In the genomic region with DNA sequence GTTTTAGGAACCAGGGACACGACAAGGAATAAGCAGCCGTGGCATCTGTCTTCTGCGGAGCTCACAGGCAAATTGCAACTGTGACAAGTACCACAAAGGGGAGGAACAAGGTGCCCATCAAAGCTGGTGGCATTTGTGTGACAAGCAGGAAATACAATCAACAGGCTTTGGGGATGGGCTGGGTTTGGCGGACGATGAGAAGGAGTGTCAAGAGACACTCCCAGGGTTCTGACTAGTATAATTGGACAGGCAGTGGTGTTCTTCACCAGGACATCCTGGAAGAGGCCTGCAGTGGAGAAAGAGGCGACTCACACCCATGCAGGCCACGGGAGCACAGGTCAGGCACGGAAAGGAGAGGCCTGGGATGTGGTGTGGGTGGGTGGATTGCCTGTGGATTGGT, we compare ENCODE assay signal across 16 cellular contexts. TPM values are rescaled to one million over a fixed set of nuclear protein-coding genes. Genes with fewer than 3 reads are reported as not detected.
DNase-seq lines count a peak whose midpoint lies in the region; ATAC-seq and TF ChIP-seq lines count a peak whose summit lies in the region.
"Had no signal": no experiment of that assay in that cellular context is flagged by ENCODE, and none has a peak within 500 bp of the region (broad histone marks: within the 10 kb centered on the region; RNA-seq: fewer than 3 reads in every experiment).

No MANE protein-coding gene starts in this region.

- POLR2A ChIA-PET in activated naive CD8-positive, alpha-beta T cell treated with anti-CD3 and anti-CD28 coated beads, Interleukin-2, amount 10 ng/mL, durations not matched to agents 7 days and 5 days (lab: Charles Lee), result interaction anchor here (1.3 kb wide), 1 partner anchor 57 kb away, joined by 4 read pairs; the partner anchor contains the start of gene GPR55

- H3K36me3 ChIP-seq in KMS-11 (ENCODE audit: insufficient read depth) (no peaks in the 10 kb centered on the region), upper lobe of right lung (no peaks in the 10 kb centered on the region)

- H3K79me2 ChIP-seq in KMS-11 (ENCODE audit: insufficient read depth, low read depth), result no peaks in the 10 kb centered on the region

- no peaks in the 10 kb centered on the region for H3K9me3 ChIP-seq in upper lobe of right lung
- H3K9me3 ChIP-seq: SK-N-SH had no signal

- H3K4me1 Mint-ChIP-seq in activated naive CD8-positive, alpha-beta T cell treated with anti-CD3 and anti-CD28 coated beads, Interleukin-2, amount 10 ng/mL, durations not matched to agents 7 days and 5 days, result peaks cover 69% of the 10 kb centered on the region
- H3K4me1 Mint-ChIP-seq in natural killer cell treated with Interleukin-12 subunit alpha and Interleukin-12 subunit beta and Interleukin-15 and Interleukin-18, amount 100 ng/mL, for 72 hours (ENCODE audit: low read depth in 2 of 2), result peaks cover 36 to 80% of the 10 kb centered on the region in 2 donors

- H3K27me3 Mint-ChIP-seq in activated naive CD8-positive, alpha-beta T cell treated with anti-CD3 and anti-CD28 coated beads, Interleukin-2, amount 10 ng/mL, durations not matched to agents 7 days and 5 days, result no peaks in the 10 kb centered on the region
- H3K27me3 Mint-ChIP-seq in natural killer cell treated with Interleukin-12 subunit alpha and Interleukin-12 subunit beta and Interleukin-15 and Interleukin-18, amount 100 ng/mL, for 72 hours, result peaks cover 16 to 52% of the 10 kb centered on the region in 2 donors

- peak overlapping the region; percentile 64 for H3K27ac ChIP-seq in KMS-11
- H3K27ac ChIP-seq in upper lobe of right lung, result no peak overlapping the region

- no peak for TF ChIP-seq CTCF in KMS-11 (conservative IDR thresholded peaks at IDR 0.05; ENCODE audit: low read depth, low read length)
- no peak for TF ChIP-seq CTCF in upper lobe of right lung (IDR thresholded peaks at IDR 0.05)

- H3K27ac Mint-ChIP-seq in activated naive CD8-positive, alpha-beta T cell treated with anti-CD3 and anti-CD28 coated beads, Interleukin-2, amount 10 ng/mL, durations not matched to agents 7 days and 5 days, result peak overlapping the region; percentile 79
- peak overlapping the region; percentile 24 to 67 for H3K27ac Mint-ChIP-seq in natural killer cell treated with Interleukin-12 subunit alpha and Interleukin-12 subunit beta and Interleukin-15 and Interleukin-18, amount 100 ng/mL, for 72 hours
- H3K27ac Mint-ChIP-seq: GM23338 had no signal

- H3K4me1 ChIP-seq in KMS-11 (ENCODE audit: low read depth, poor library complexity, severe bottlenecking) (peaks cover 99% of the 10 kb centered on the region), upper lobe of right lung (no peaks in the 10 kb centered on the region)

- intact Hi-C loops in upper lobe of right lung (cut with DNase I), result loop anchor here (10.0 kb wide), 2 partner anchors 77 to 157 kb away; no protein-coding TSS in a partner anchor

- H3K9ac ChIP-seq in KMS-11, result no peak overlapping the region; the same call in 1 of the 2 replicates
- H3K9ac ChIP-seq: SK-N-SH had no signal

- H4K20me1 ChIP-seq in KMS-11 (ENCODE audit: insufficient read depth), result no peaks in the 10 kb centered on the region

- H3K9me3 Mint-ChIP-seq in activated naive CD8-positive, alpha-beta T cell treated with anti-CD3 and anti-CD28 coated beads, Interleukin-2, amount 10 ng/mL, durations not matched to agents 7 days and 5 days, result no peaks in the 10 kb centered on the region
- no peaks in the 10 kb centered on the region for H3K9me3 Mint-ChIP-seq in natural killer cell treated with Interleukin-12 subunit alpha and Interleukin-12 subunit beta and Interleukin-15 and Interleukin-18, amount 100 ng/mL, for 72 hours
- H3K9me3 Mint-ChIP-seq: GM23338 had no signal

- no peaks in the 10 kb centered on the region for H3K36me3 Mint-ChIP-seq in activated naive CD8-positive, alpha-beta T cell treated with anti-CD3 and anti-CD28 coated beads, Interleukin-2, amount 10 ng/mL, durations not matched to agents 7 days and 5 days
- H3K36me3 Mint-ChIP-seq in natural killer cell treated with Interleukin-12 subunit alpha and Interleukin-12 subunit beta and Interleukin-15 and Interleukin-18, amount 100 ng/mL, for 72 hours, result peaks cover 5% of the 10 kb centered on the region

- ATAC-seq in activated naive CD8-positive, alpha-beta T cell treated with anti-CD3 and anti-CD28 coated beads, Interleukin-2, amount 10 ng/mL, durations not matched to agents 7 days and 5 days (ENCODE audit: low read depth), result peak; percentile 35
- no peak for ATAC-seq in natural killer cell treated with Interleukin-12 subunit alpha and Interleukin-12 subunit beta and Interleukin-15 and Interleukin-18, amount 100 ng/mL, for 72 hours
- ATAC-seq in upper lobe of right lung, result no peak
- ATAC-seq in HG02678 (IDR thresholded peaks at IDR 0.05; ENCODE audit: unreplicated experiment), result no peak
- ATAC-seq: GM23338, K562, left ventricle myocardium superior, Panc1 had no signal

- peak overlapping the region; percentile 34; the same call in 1 of the 2 replicates for H3K4me2 ChIP-seq in KMS-11
- H3K4me2 ChIP-seq: GM23338, SK-N-SH had no signal

- no peak overlapping the region for H2AFZ ChIP-seq in KMS-11 (ENCODE audit: low read depth)
- H2AFZ ChIP-seq: GM23338 had no signal

- H3K4me3 ChIP-seq in KMS-11 (IDR thresholded peaks at IDR 0.05; ENCODE audit: insufficient read depth, low read depth, low read length) (no peak overlapping the region), upper lobe of right lung (no peak overlapping the region)
- H3K4me3 ChIP-seq: GM23338, K562 had no signal

- DNase-seq in activated T-cell treated with anti-CD3 and anti-CD28 coated beads for 1 hour (ENCODE audit: low read depth), result peak; percentile 11
- DNase-seq in activated T-cell treated with anti-CD3 and anti-CD28 coated beads for 4 hours, result no peak
- no peak for DNase-seq in activated naive CD8-positive, alpha-beta T cell treated with anti-CD3 and anti-CD28 coated beads, Interleukin-2, amount 10 ng/mL, durations not matched to agents 7 days and 5 days
- DNase-seq in natural killer cell treated with Interleukin-12 subunit alpha and Interleukin-12 subunit beta and Interleukin-15 and Interleukin-18, amount 100 ng/mL, for 72 hours (ENCODE audit: low spot score), result no peak
- DNase-seq in dermis blood vessel endothelial cell, result no peak
- no peak for DNase-seq in upper lobe of right lung
- DNase-seq: left ventricle myocardium superior, NCI-H774, posterior cingulate gyrus, SK-N-SH had no signal

- H3K4me3 Mint-ChIP-seq in activated naive CD8-positive, alpha-beta T cell treated with anti-CD3 and anti-CD28 coated beads, Interleukin-2, amount 10 ng/mL, durations not matched to agents 7 days and 5 days, result peak overlapping the region; percentile 56
- peak overlapping the region; percentile 85 for H3K4me3 Mint-ChIP-seq in natural killer cell treated with Interleukin-12 subunit alpha and Interleukin-12 subunit beta and Interleukin-15 and Interleukin-18, amount 100 ng/mL, for 72 hours
- H3K4me3 Mint-ChIP-seq: GM23338 had no signal

- H3K27me3 ChIP-seq in KMS-11 (ENCODE audit: insufficient read depth, low read depth) (no peaks in the 10 kb centered on the region), upper lobe of right lung (peaks cover 6% of the 10 kb centered on the region)

RNA-seq across cellular contexts. Expression of gene SPATA3, which starts 14.2 kb away (rescaled TPM):
- total RNA-seq in activated naive CD8-positive, alpha-beta T cell treated with anti-CD3 and anti-CD28 coated beads, Interleukin-2, amount 10 ng/mL, durations not matched to agents 7 days and 5 days, result not detected
- total RNA-seq in natural killer cell treated with Interleukin-12 subunit alpha and Interleukin-12 subunit beta and Interleukin-15 and Interleukin-18, amount 100 ng/mL, for 72 hours, result under 1 TPM in 1 of 2 donors, not detected in 1; 0.50 TPM
- total RNA-seq in dermis blood vessel endothelial cell, result not detected in 2 replicates
- not detected for total RNA-seq in upper lobe of right lung
- total RNA-seq: frontal cortex, GM23338, K562, left ventricle myocardium superior had no signal

RNA-seq across cellular contexts. Expression of gene C2orf72, which starts 55.6 kb away (rescaled TPM):
- under 1 TPM; 0.47 to 0.48 TPM for total RNA-seq in activated naive CD8-positive, alpha-beta T cell treated with anti-CD3 and anti-CD28 coated beads, Interleukin-2, amount 10 ng/mL, durations not matched to agents 7 days and 5 days
- 1 to 10 TPM in 1 of 2 donors, under 1 TPM in 1; 0.36 to 2.2 TPM for total RNA-seq in natural killer cell treated with Interleukin-12 subunit alpha and Interleukin-12 subunit beta and Interleukin-15 and Interleukin-18, amount 100 ng/mL, for 72 hours
- total RNA-seq in dermis blood vessel endothelial cell (under 0.01 and 1.1 TPM in 2 replicates), upper lobe of right lung (1.5 TPM)

RNA-seq across cellular contexts. Expression of gene GPR55, which starts 56.7 kb away (rescaled TPM):
- 10 to 100 TPM; 18.8 to 21.5 TPM for total RNA-seq in activated naive CD8-positive, alpha-beta T cell treated with anti-CD3 and anti-CD28 coated beads, Interleukin-2, amount 10 ng/mL, durations not matched to agents 7 days and 5 days
- 1 to 10 TPM in 1 of 2 donors, under 1 TPM in 1; 0.26 to 5.5 TPM for total RNA-seq in natural killer cell treated with Interleukin-12 subunit alpha and Interleukin-12 subunit beta and Interleukin-15 and Interleukin-18, amount 100 ng/mL, for 72 hours
- not detected in 2 replicates for total RNA-seq in dermis blood vessel endothelial cell
- total RNA-seq in upper lobe of right lung, result 1.2 TPM
- total RNA-seq: frontal cortex, GM23338, left ventricle myocardium superior had no signal
